Comparison of ENCODE assay signal across 1 cellular context in the genomic region with DNA sequence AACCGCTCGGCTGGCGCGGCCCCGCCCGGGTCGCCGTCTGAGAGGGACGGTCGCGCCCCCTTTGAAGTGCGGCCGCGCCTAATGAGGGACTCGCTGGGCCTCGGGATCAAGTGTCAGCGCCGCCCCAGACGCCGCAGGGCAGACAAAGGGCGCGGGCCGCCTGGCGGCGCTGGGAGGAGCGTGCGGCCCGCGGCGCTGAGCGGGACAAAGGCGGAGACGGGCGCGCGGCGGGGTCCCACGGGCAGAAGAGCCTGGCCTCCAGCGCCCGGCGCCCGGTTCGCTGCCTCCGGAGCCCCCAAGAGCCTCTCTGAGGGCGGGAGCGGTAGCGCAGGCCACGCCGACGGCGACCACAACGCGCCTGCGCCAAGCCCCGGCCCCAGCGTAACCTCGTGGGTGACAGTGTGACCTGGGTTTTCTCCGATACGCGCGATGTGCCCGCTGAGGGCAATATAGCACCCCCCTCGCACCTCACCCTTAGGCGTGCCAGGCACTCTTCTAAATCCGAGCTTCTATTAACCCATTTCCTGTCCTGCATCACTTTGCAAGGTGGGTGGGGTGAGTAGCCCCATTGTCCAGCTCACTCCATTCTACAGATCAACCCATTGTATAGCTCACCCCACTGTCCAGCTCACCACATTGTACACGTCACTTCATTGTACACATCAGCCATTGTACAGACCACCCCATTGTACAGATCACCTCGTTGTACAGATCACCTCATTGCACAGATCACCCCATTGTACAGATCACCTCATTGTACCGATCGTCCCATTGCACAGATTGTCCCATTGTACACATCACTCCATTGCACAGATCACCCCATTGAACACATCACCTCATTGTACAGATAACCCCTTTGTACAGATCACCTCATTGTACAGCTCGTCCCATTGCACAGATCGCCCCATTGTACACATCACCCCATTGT.
A peak's percentile ranks its signal among the peaks of the same experiment; 100 is the strongest.
TF ChIP-seq lines count a peak whose summit lies in the region.

No MANE protein-coding gene starts in this region.

TF ChIP-seq in K562, 482 proteins besides CTCF, POLR2A, EP300 and RAD21 (continued from another document and continues in another):
- TF ChIP-seq, protein P1, sequence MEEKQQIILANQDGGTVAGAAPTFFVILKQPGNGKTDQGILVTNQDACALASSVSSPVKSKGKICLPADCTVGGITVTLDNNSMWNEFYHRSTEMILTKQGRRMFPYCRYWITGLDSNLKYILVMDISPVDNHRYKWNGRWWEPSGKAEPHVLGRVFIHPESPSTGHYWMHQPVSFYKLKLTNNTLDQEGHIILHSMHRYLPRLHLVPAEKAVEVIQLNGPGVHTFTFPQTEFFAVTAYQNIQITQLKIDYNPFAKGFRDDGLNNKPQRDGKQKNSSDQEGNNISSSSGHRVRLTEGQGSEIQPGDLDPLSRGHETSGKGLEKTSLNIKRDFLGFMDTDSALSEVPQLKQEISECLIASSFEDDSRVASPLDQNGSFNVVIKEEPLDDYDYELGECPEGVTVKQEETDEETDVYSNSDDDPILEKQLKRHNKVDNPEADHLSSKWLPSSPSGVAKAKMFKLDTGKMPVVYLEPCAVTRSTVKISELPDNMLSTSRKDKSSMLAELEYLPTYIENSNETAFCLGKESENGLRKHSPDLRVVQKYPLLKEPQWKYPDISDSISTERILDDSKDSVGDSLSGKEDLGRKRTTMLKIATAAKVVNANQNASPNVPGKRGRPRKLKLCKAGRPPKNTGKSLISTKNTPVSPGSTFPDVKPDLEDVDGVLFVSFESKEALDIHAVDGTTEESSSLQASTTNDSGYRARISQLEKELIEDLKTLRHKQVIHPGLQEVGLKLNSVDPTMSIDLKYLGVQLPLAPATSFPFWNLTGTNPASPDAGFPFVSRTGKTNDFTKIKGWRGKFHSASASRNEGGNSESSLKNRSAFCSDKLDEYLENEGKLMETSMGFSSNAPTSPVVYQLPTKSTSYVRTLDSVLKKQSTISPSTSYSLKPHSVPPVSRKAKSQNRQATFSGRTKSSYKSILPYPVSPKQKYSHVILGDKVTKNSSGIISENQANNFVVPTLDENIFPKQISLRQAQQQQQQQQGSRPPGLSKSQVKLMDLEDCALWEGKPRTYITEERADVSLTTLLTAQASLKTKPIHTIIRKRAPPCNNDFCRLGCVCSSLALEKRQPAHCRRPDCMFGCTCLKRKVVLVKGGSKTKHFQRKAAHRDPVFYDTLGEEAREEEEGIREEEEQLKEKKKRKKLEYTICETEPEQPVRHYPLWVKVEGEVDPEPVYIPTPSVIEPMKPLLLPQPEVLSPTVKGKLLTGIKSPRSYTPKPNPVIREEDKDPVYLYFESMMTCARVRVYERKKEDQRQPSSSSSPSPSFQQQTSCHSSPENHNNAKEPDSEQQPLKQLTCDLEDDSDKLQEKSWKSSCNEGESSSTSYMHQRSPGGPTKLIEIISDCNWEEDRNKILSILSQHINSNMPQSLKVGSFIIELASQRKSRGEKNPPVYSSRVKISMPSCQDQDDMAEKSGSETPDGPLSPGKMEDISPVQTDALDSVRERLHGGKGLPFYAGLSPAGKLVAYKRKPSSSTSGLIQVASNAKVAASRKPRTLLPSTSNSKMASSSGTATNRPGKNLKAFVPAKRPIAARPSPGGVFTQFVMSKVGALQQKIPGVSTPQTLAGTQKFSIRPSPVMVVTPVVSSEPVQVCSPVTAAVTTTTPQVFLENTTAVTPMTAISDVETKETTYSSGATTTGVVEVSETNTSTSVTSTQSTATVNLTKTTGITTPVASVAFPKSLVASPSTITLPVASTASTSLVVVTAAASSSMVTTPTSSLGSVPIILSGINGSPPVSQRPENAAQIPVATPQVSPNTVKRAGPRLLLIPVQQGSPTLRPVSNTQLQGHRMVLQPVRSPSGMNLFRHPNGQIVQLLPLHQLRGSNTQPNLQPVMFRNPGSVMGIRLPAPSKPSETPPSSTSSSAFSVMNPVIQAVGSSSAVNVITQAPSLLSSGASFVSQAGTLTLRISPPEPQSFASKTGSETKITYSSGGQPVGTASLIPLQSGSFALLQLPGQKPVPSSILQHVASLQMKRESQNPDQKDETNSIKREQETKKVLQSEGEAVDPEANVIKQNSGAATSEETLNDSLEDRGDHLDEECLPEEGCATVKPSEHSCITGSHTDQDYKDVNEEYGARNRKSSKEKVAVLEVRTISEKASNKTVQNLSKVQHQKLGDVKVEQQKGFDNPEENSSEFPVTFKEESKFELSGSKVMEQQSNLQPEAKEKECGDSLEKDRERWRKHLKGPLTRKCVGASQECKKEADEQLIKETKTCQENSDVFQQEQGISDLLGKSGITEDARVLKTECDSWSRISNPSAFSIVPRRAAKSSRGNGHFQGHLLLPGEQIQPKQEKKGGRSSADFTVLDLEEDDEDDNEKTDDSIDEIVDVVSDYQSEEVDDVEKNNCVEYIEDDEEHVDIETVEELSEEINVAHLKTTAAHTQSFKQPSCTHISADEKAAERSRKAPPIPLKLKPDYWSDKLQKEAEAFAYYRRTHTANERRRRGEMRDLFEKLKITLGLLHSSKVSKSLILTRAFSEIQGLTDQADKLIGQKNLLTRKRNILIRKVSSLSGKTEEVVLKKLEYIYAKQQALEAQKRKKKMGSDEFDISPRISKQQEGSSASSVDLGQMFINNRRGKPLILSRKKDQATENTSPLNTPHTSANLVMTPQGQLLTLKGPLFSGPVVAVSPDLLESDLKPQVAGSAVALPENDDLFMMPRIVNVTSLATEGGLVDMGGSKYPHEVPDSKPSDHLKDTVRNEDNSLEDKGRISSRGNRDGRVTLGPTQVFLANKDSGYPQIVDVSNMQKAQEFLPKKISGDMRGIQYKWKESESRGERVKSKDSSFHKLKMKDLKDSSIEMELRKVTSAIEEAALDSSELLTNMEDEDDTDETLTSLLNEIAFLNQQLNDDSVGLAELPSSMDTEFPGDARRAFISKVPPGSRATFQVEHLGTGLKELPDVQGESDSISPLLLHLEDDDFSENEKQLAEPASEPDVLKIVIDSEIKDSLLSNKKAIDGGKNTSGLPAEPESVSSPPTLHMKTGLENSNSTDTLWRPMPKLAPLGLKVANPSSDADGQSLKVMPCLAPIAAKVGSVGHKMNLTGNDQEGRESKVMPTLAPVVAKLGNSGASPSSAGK (IDR thresholded peaks at IDR 0.05), result peak; percentile 63
- TF ChIP-seq SMC3 (conservative IDR thresholded peaks at IDR 0.05; ENCODE audit: insufficient read depth, low read depth, low read length) (0 out of 2 replicates have a peak, but pooled peaks have one; percentile 17), TEAD2 (tag; IDR thresholded peaks at IDR 0.05) (no peak), E2F3 (CRISPR knock-in tag; IDR thresholded peaks at IDR 0.05) (peak; percentile 53; the same call in 1 of the 2 replicates), ZNF785 (CRISPR knock-in tag; IDR thresholded peaks at IDR 0.05) (no peak), ATF1 (CRISPR knock-in tag; IDR thresholded peaks at IDR 0.05) (no peak), ATF1 (tag; IDR thresholded peaks at IDR 0.05) (0 out of 2 replicates have a peak, but pooled peaks have one; percentile 38), ATF7 (IDR thresholded peaks at IDR 0.05) (peak; percentile 30; the same call in 1 of the 2 replicates), CCNT2 (IDR thresholded peaks at IDR 0.05; ENCODE audit: borderline replicate concordance, extremely low read depth, insufficient read length, low read depth, low read length) (peak; percentile 65), PHF8 (IDR thresholded peaks at IDR 0.05; ENCODE audit: borderline replicate concordance, low read length) (peak; percentile 37; the same call in 1 of the 2 replicates), L3MBTL2 (IDR thresholded peaks at IDR 0.05) (peak; percentile 85), DACH1 (IDR thresholded peaks at IDR 0.05; ENCODE audit: partially characterized antibody) (no peak), SMARCA5 (IDR thresholded peaks at IDR 0.05) (0 out of 2 replicates have a peak, but pooled peaks have one; percentile 61), CXXC5 (CRISPR knock-in tag; IDR thresholded peaks at IDR 0.05) (peak; percentile 85), POLR3G (IDR thresholded peaks at IDR 0.05; ENCODE audit: extremely low read depth, insufficient read length, insufficient replicate concordance) (no peak), SMARCC2 (IDR thresholded peaks at IDR 0.05; ENCODE audit: low read depth) (no peak), JUNB (CRISPR knock-in tag; conservative IDR thresholded peaks at IDR 0.05) (no peak), CREBBP (IDR thresholded peaks at IDR 0.05; ENCODE audit: low read depth, low read length) (no peak), RBM17 (IDR thresholded peaks at IDR 0.05; ENCODE audit: borderline replicate concordance, low read depth, low read length) (no peak), ZSCAN29 (IDR thresholded peaks at IDR 0.05) (no peak), STAG1 (CRISPR knock-in tag; IDR thresholded peaks at IDR 0.05; ENCODE audit: borderline replicate concordance) (peak; percentile 13; the same call in 1 of the 2 replicates), RB1 (IDR thresholded peaks at IDR 0.05; ENCODE audit: low read depth) (peak; percentile 75; the same call in 1 of the 2 replicates), HNRNPL (IDR thresholded peaks at IDR 0.05; ENCODE audit: low read depth, low read length) (0 out of 2 replicates have a peak, but pooled peaks have one; percentile 35), ZFX (CRISPR knock-in tag; IDR thresholded peaks at IDR 0.05) (peak; percentile 47), NFE2 (IDR thresholded peaks at IDR 0.05; ENCODE audit: low read depth) (no peak), SAFB2 (IDR thresholded peaks at IDR 0.05; ENCODE audit: borderline replicate concordance, low read depth, low read length, severe bottlenecking) (no peak), GATAD2B (IDR thresholded peaks at IDR 0.05; ENCODE audit: borderline replicate concordance) (0 out of 2 replicates have a peak, but pooled peaks have one; percentile 36), HMG20B (CRISPR knock-in tag; IDR thresholded peaks at IDR 0.05) (no peak)
- TF ChIP-seq, protein P2, sequence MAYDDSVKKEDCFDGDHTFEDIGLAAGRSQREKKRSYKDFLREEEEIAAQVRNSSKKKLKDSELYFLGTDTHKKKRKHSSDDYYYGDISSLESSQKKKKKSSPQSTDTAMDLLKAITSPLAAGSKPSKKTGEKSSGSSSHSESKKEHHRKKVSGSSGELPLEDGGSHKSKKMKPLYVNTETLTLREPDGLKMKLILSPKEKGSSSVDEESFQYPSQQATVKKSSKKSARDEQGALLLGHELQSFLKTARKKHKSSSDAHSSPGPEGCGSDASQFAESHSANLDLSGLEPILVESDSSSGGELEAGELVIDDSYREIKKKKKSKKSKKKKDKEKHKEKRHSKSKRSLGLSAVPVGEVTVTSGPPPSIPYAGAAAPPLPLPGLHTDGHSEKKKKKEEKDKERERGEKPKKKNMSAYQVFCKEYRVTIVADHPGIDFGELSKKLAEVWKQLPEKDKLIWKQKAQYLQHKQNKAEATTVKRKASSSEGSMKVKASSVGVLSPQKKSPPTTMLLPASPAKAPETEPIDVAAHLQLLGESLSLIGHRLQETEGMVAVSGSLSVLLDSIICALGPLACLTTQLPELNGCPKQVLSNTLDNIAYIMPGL (CRISPR knock-in tag; IDR thresholded peaks at IDR 0.05), result no peak
- TF ChIP-seq, protein P3, sequence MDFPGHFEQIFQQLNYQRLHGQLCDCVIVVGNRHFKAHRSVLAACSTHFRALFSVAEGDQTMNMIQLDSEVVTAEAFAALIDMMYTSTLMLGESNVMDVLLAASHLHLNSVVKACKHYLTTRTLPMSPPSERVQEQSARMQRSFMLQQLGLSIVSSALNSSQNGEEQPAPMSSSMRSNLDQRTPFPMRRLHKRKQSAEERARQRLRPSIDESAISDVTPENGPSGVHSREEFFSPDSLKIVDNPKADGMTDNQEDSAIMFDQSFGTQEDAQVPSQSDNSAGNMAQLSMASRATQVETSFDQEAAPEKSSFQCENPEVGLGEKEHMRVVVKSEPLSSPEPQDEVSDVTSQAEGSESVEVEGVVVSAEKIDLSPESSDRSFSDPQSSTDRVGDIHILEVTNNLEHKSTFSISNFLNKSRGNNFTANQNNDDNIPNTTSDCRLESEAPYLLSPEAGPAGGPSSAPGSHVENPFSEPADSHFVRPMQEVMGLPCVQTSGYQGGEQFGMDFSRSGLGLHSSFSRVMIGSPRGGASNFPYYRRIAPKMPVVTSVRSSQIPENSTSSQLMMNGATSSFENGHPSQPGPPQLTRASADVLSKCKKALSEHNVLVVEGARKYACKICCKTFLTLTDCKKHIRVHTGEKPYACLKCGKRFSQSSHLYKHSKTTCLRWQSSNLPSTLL (IDR thresholded peaks at IDR 0.05), result no peak
- TF ChIP-seq, protein P4, sequence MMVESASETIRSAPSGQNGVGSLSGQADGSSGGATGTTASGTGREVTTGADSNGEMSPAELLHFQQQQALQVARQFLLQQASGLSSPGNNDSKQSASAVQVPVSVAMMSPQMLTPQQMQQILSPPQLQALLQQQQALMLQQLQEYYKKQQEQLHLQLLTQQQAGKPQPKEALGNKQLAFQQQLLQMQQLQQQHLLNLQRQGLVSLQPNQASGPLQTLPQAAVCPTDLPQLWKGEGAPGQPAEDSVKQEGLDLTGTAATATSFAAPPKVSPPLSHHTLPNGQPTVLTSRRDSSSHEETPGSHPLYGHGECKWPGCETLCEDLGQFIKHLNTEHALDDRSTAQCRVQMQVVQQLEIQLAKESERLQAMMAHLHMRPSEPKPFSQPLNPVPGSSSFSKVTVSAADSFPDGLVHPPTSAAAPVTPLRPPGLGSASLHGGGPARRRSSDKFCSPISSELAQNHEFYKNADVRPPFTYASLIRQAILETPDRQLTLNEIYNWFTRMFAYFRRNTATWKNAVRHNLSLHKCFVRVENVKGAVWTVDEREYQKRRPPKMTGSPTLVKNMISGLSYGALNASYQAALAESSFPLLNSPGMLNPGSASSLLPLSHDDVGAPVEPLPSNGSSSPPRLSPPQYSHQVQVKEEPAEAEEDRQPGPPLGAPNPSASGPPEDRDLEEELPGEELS (CRISPR knock-in tag; IDR thresholded peaks at IDR 0.05; ENCODE audit: borderline replicate concordance), result peak; percentile 25; the same call in 1 of the 2 replicates
- TF ChIP-seq, protein P5, sequence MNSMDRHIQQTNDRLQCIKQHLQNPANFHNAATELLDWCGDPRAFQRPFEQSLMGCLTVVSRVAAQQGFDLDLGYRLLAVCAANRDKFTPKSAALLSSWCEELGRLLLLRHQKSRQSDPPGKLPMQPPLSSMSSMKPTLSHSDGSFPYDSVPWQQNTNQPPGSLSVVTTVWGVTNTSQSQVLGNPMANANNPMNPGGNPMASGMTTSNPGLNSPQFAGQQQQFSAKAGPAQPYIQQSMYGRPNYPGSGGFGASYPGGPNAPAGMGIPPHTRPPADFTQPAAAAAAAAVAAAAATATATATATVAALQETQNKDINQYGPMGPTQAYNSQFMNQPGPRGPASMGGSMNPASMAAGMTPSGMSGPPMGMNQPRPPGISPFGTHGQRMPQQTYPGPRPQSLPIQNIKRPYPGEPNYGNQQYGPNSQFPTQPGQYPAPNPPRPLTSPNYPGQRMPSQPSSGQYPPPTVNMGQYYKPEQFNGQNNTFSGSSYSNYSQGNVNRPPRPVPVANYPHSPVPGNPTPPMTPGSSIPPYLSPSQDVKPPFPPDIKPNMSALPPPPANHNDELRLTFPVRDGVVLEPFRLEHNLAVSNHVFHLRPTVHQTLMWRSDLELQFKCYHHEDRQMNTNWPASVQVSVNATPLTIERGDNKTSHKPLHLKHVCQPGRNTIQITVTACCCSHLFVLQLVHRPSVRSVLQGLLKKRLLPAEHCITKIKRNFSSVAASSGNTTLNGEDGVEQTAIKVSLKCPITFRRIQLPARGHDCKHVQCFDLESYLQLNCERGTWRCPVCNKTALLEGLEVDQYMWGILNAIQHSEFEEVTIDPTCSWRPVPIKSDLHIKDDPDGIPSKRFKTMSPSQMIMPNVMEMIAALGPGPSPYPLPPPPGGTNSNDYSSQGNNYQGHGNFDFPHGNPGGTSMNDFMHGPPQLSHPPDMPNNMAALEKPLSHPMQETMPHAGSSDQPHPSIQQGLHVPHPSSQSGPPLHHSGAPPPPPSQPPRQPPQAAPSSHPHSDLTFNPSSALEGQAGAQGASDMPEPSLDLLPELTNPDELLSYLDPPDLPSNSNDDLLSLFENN (IDR thresholded peaks at IDR 0.05; ENCODE audit: low read depth in 2 of 2, low read length in 2 of 2), result no peak
- TF ChIP-seq, protein P6, sequence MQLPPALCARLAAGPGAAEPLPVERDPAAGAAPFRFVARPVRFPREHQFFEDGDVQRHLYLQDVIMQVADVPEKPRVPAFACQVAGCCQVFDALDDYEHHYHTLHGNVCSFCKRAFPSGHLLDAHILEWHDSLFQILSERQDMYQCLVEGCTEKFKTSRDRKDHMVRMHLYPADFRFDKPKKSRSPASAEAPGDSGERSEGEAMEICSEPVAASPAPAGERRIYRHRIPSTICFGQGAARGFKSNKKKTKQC (CRISPR knock-in tag; IDR thresholded peaks at IDR 0.05), result 0 out of 2 replicates have a peak, but pooled peaks have one; percentile 17
